ENCODE assay signal across 26 cellular contexts in the genomic region with DNA sequence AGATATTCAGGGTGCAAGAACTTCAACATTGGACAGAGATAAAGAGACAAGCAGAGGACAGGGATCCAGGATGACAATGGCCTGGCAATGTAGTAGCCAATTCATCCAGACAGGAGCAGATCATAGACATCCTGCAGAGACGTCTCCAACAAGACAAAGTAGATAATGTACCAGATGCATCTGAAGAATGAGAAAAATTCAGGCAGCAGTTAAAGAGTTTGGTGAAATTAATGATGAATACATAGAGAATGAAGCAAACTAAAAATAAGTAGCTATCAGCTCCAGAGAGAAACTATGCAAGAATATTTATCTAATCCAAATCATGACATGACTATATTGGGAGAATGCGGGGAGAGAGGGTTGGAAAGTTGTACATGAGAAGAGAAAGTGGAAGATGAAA.
"Had no signal": no experiment of that assay in that cellular context is flagged by ENCODE, and none has a peak within 500 bp of the region (broad histone marks: within the 10 kb centered on the region; RNA-seq: fewer than 3 reads in every experiment).

No MANE protein-coding gene starts in this region.

- H3K4me1 ChIP-seq: Peyer's patch had no signal

- H3K4me3 ChIP-seq: Peyer's patch had no signal

- DNase-seq: activated CD4-positive, alpha-beta T cell treated with anti-CD3 and anti-CD28 coated beads for 36 hours; activated CD4-positive, CD25-positive, alpha-beta regulatory T cell; activated CD8-positive, alpha-beta memory T cell treated with anti-CD3 and anti-CD28 coated beads, Interleukin-2, amount 50 U/mL, for 4 hours; activated CD8-positive, alpha-beta T cell treated with anti-CD3 and anti-CD28 coated beads for 36 hours; activated gamma-delta T cell treated with Interleukin-2 at 50 U/mL for 16 hours; activated naive CD4-positive, alpha-beta T cell treated with anti-CD3 and anti-CD28 coated beads, Interleukin-2, amount 10 ng/mL, durations not matched to agents 7 days and 5 days; activated naive CD8-positive, alpha-beta T cell treated with anti-CD3 and anti-CD28 coated beads for 36 hours; activated T-cell treated with anti-CD3 and anti-CD28 coated beads, Interleukin-2, amount 50 U/mL, for 72 hours; anterior cingulate cortex; central memory CD4-positive, alpha-beta T cell; KG1; NCI-H1048; NCI-H1417 treated with DMSO at 0.1 percent for 48 hours; NCI-H1694; NCI-H2029; NCI-H2107; NCI-H2171 treated with DMSO at 0.1 percent for 48 hours; NCI-H510A treated with DMSO at 0.1 percent for 48 hours; NCI-H69; NK-92 treated with Interleukin-12 subunit alpha and Interleukin-12 subunit beta, amount 100 ng/mL, for 24 hours; Peyer's patch; SHP77 treated with DMSO at 0.1 percent for 48 hours; T-cell; T-helper 2 cell; T1000 had no signal

- H3K9me3 ChIP-seq: Peyer's patch had no signal

- H3K36me3 ChIP-seq: Peyer's patch had no signal

- ATAC-seq: activated CD4-positive, alpha-beta T cell treated with anti-CD3 and anti-CD28 coated beads for 36 hours; activated CD8-positive, alpha-beta T cell treated with anti-CD3 and anti-CD28 coated beads for 36 hours; activated T-cell treated with anti-CD3 and anti-CD28 coated beads, Interleukin-2, amount 50 U/mL, for 72 hours; T-cell had no signal

- H3K27ac ChIP-seq: Peyer's patch, VCaP had no signal

- H3K27me3 ChIP-seq: Peyer's patch had no signal
